ENCODE assay signal across 15 cellular contexts in genomic region chr2:236628981-236629605, GRCh38. TPM values are rescaled to one million over a fixed set of nuclear protein-coding genes. Genes with fewer than 3 reads are reported as not detected.
DNase-seq lines count a peak whose midpoint lies in the region; ATAC-seq and TF ChIP-seq lines count a peak whose summit lies in the region.
"Had no signal": no experiment of that assay in that cellular context is flagged by ENCODE, and none has a peak within 500 bp of the region (broad histone marks: within the 10 kb centered on the region; RNA-seq: fewer than 3 reads in every experiment).

No MANE protein-coding gene starts in this region.

- DNase-seq in coronary artery (ENCODE audit: low spot score): peak; percentile 33
- DNase-seq in islet precursor cell: peak; percentile 24
- DNase-seq in posterior vena cava (ENCODE audit: low spot score): peak; percentile 60
- peak; percentile 55 for DNase-seq in upper lobe of right lung
- no peak for DNase-seq in globus pallidus (ENCODE audit: low spot score)
- no peak for DNase-seq in stimulated activated CD4-positive, alpha-beta T cell treated with anti-CD3 and anti-CD28 coated beads, Interleukin-4, amount 100 ng/mL, for 1 hour
- DNase-seq: CD8-positive, alpha-beta T cell; COR-L47; DMS153; DMS79 treated with DMSO at 0.1 percent for 48 hours; EL; GM23248 had no signal

- no peaks in the 10 kb centered on the region for H3K4me1 ChIP-seq in upper lobe of right lung
- H3K4me1 ChIP-seq: A549 had no signal

- H3K27ac ChIP-seq in coronary artery (no peak overlapping the region), upper lobe of right lung (no peak overlapping the region)
- H3K27ac ChIP-seq: A549, GM23248 had no signal

- TF ChIP-seq CTCF in coronary artery (IDR thresholded peaks at IDR 0.05): no peak
- TF ChIP-seq CTCF in upper lobe of right lung (IDR thresholded peaks at IDR 0.05): no peak

- no peaks in the 10 kb centered on the region for H3K27me3 ChIP-seq in upper lobe of right lung

- ATAC-seq in upper lobe of right lung (no peak), GM19328 (IDR thresholded peaks at IDR 0.05; ENCODE audit: unreplicated experiment) (no peak)
- ATAC-seq: A549; CD8-positive, alpha-beta T cell; HCT116 had no signal

- no peaks in the 10 kb centered on the region for H3K36me3 ChIP-seq in upper lobe of right lung

- H3K4me3 ChIP-seq in coronary artery (no peak overlapping the region), upper lobe of right lung (no peak overlapping the region)
- H3K4me3 ChIP-seq: A549, GM23248 had no signal

- intact Hi-C loops in posterior vena cava (cut with DNase I) (no loop called here), upper lobe of right lung (cut with DNase I) (no loop called here)

- H3K9me3 ChIP-seq in upper lobe of right lung: no peaks in the 10 kb centered on the region
- H3K9me3 ChIP-seq: A549 had no signal

RNA-seq across cellular contexts. Expression of gene ACKR3, which starts 59.5 kb away (rescaled TPM):
- total RNA-seq in posterior vena cava (100 to 1,000 TPM; 124 to 132 TPM), upper lobe of right lung (9.1 TPM)

Comparison
In these comparisons a context has a peak if more than half of its experiments do, and no peak if none do; other contexts are left out.
1. DNase-seq: peak in coronary artery (single experiment), islet precursor cell (single experiment), posterior vena cava (single experiment) and upper lobe of right lung (single experiment); none in globus pallidus (single experiment) and stimulated activated CD4-positive, alpha-beta T cell treated with anti-CD3 and anti-CD28 coated beads, Interleukin-4, amount 100 ng/mL, for 1 hour (single experiment).
2. RNA of gene ACKR3, which starts 59.5 kb away (total RNA-seq): 124 to 132 TPM in posterior vena cava; 9.1 TPM in upper lobe of right lung (single experiment); every median in the first group is over 10 times any median in the second.